ENCODE assay signal across 1 cellular context in the genomic region with DNA sequence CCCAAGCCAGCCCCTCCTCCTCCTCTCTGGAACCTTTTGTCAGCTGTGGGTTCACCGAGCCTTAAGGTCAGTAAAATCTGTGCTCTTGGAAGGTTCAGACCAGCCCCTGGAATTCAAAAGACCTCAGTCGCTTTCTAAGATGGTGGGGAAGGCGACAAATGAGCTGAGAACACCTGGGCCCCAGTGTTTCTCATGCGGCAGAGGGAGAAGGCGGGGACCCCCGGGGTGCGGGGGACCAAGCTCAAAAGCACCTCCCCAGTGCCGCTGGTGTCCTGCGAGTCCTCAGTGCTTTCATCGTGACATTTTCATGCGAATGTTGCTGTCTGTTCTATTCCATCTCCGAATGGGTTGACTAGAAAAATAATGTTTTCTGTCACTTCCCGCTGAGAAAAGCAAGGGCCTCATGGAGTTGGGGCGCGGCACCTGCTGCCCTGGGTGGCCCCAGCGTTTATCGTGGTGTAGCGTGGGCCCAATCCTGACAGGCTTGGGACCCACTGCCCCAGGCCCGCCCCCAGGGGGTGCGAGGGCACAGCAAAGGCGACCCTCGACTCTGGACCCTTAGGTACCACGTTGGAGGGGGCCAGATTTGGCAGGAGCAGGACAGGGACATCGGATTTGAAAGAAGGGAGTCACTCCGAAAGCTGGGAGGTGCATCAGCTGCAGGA.
TF ChIP-seq lines count a peak whose summit lies in the region.

No MANE protein-coding gene starts in this region.

TF ChIP-seq in GM23338, 12 proteins besides CTCF, POLR2A, EP300 and RAD21 (continued from another document):
- TF ChIP-seq ZNF462 (CRISPR knock-in tag; IDR thresholded peaks at IDR 0.05) (no peak), JUNB (IDR thresholded peaks at IDR 0.05; ENCODE audit: unreplicated experiment) (no peak), ZNF331 (CRISPR knock-in tag; IDR thresholded peaks at IDR 0.05; ENCODE audit: low read depth) (no peak), EZH2phosphoT487 (IDR thresholded peaks at IDR 0.05; ENCODE audit: unreplicated experiment) (no peak), POLR2AphosphoS5 (IDR thresholded peaks at IDR 0.05; ENCODE audit: low read depth) (no peak), ZNF114 (CRISPR knock-in tag; IDR thresholded peaks at IDR 0.05) (no peak), NANOG (IDR thresholded peaks at IDR 0.05; ENCODE audit: borderline replicate concordance) (no peak), STAT1 (IDR thresholded peaks at IDR 0.05; ENCODE audit: unreplicated experiment) (no peak)
